Comparison of ENCODE assay signal across 23 cellular contexts in the genomic region with DNA sequence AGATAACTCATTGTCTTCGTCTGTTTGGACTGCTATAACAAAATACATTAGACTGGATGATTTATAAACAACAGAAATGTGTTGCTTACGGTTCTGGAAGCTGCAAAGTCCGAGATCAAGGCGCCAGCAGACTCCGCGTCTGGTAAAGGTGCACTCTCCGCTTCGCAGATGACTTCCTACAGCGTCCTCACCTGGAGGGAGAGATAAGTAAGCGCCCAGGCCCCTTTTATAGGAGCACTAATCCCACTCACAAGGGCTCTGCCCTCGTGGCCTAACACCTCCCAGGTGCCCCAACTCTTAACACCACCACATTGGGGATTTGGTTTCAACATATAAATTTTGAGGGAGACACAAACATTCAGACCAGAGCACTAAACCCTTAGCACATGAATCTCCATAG.
DNase-seq lines count a peak whose midpoint lies in the region; ATAC-seq and TF ChIP-seq lines count a peak whose summit lies in the region.
"Had no signal": no experiment of that assay in that cellular context is flagged by ENCODE, and none has a peak within 500 bp of the region (broad histone marks: within the 10 kb centered on the region; RNA-seq: fewer than 3 reads in every experiment).

No MANE protein-coding gene starts in this region.

- no peaks in the 10 kb centered on the region for H3K36me3 ChIP-seq in MM.1S (replicated peaks; ENCODE audit: insufficient read depth, low read length)
- H3K36me3 ChIP-seq: BE2C; BLaER1 treated with 17β-estradiol and CSF1 and Interleukin-3, amounts not matched to agents 10 nM and 100 nM; HAP-1 had no signal

- H3K79me2 ChIP-seq in MM.1S (ENCODE audit: low read length) = no peaks in the 10 kb centered on the region

- H3K9ac ChIP-seq in MM.1S (ENCODE audit: low read length) = no peak overlapping the region
- H3K9ac ChIP-seq: BLaER1 treated with 17β-estradiol and CSF1 and Interleukin-3, amounts not matched to agents 10 nM and 100 nM had no signal

- H3K27ac Mint-ChIP-seq in activated naive CD4-positive, alpha-beta T cell treated with anti-CD3 and anti-CD28 coated beads, Interleukin-2, amount 10 ng/mL, durations not matched to agents 7 days and 5 days = no peak overlapping the region
- peak overlapping the region in 2 of 3 experiments; percentile 93 to 98 for H3K27ac Mint-ChIP-seq in nephron
- H3K27ac Mint-ChIP-seq: CD14-positive monocyte; CD4-positive, alpha-beta T cell; CD8-positive, alpha-beta memory T cell; HFFc6 had no signal

- no peaks in the 10 kb centered on the region for H3K9me2 ChIP-seq in MM.1S (replicated peaks; ENCODE audit: insufficient read depth, low read length)

- H3K9me3 Mint-ChIP-seq in activated naive CD4-positive, alpha-beta T cell treated with anti-CD3 and anti-CD28 coated beads, Interleukin-2, amount 10 ng/mL, durations not matched to agents 7 days and 5 days = no peaks in the 10 kb centered on the region
- peaks cover 11% of the 10 kb centered on the region for H3K9me3 Mint-ChIP-seq in nephron
- H3K9me3 Mint-ChIP-seq: CD4-positive, alpha-beta T cell; CD8-positive, alpha-beta memory T cell had no signal

- peak; percentile 18 for DNase-seq in activated naive CD4-positive, alpha-beta T cell treated with anti-CD3 and anti-CD28 coated beads, Interleukin-2, amount 10 ng/mL, durations not matched to agents 7 days and 5 days
- no peak for DNase-seq in activated naive CD4-positive, alpha-beta T cell treated with anti-CD3 and anti-CD28 coated beads, Interleukin-2, amount 50 U/mL, for 16 hours
- DNase-seq in MM.1S = no peak
- DNase-seq: 8988T; ACHN; AML-193; BE2C; CD4-positive, alpha-beta T cell; CD8-positive, alpha-beta memory T cell; DMS 273 treated with DMSO at 0.1 percent for 48 hours; DMS79; EL; GDM1; GOT3; HFFc6 had no signal

- H3K4me3 ChIP-seq in MM.1S (ENCODE audit: low read length) = no peak overlapping the region
- H3K4me3 ChIP-seq: A549; BLaER1 treated with 17β-estradiol and CSF1 and Interleukin-3, amounts not matched to agents 10 nM and 100 nM; GM12878; HAP-1 had no signal

- peaks cover 31% of the 10 kb centered on the region for H3K4me1 ChIP-seq in MM.1S (ENCODE audit: low read length)
- H3K4me1 ChIP-seq: BE2C, HAP-1 had no signal

- H3K36me3 Mint-ChIP-seq in activated naive CD4-positive, alpha-beta T cell treated with anti-CD3 and anti-CD28 coated beads, Interleukin-2, amount 10 ng/mL, durations not matched to agents 7 days and 5 days = no peaks in the 10 kb centered on the region
- H3K36me3 Mint-ChIP-seq in nephron (ENCODE audit: low read depth) = no peaks in the 10 kb centered on the region
- H3K36me3 Mint-ChIP-seq: CD8-positive, alpha-beta memory T cell had no signal

- H3K9me3 ChIP-seq in MM.1S (replicated peaks; ENCODE audit: insufficient read depth, low read length) = no peaks in the 10 kb centered on the region
- H3K9me3 ChIP-seq: A549, BE2C, HAP-1 had no signal

- no peaks in the 10 kb centered on the region for H3K27me3 ChIP-seq in MM.1S (replicated peaks; ENCODE audit: insufficient read depth, low read length)
- H3K27me3 ChIP-seq: BE2C had no signal

- peaks cover 20% of the 10 kb centered on the region for H3F3A ChIP-seq in MM.1S (ENCODE audit: insufficient read depth, low read length)

- H3K4me3 Mint-ChIP-seq in activated naive CD4-positive, alpha-beta T cell treated with anti-CD3 and anti-CD28 coated beads, Interleukin-2, amount 10 ng/mL, durations not matched to agents 7 days and 5 days = no peak overlapping the region
- no peak overlapping the region for H3K4me3 Mint-ChIP-seq in nephron
- H3K4me3 Mint-ChIP-seq: CD14-positive monocyte; CD4-positive, alpha-beta T cell; CD8-positive, alpha-beta memory T cell; HFFc6 had no signal

- H3K4me1 Mint-ChIP-seq in activated naive CD4-positive, alpha-beta T cell treated with anti-CD3 and anti-CD28 coated beads, Interleukin-2, amount 10 ng/mL, durations not matched to agents 7 days and 5 days = peaks cover 25% of the 10 kb centered on the region
- H3K4me1 Mint-ChIP-seq in nephron = peaks cover 69% of the 10 kb centered on the region

- H4K20me1 ChIP-seq in MM.1S (ENCODE audit: insufficient read depth, low read length) = no peaks in the 10 kb centered on the region
- H4K20me1 ChIP-seq: BLaER1 treated with 17β-estradiol and CSF1 and Interleukin-3, amounts not matched to agents 10 nM and 100 nM had no signal

- TF ChIP-seq CTCF in MM.1S (IDR thresholded peaks at IDR 0.05; ENCODE audit: low read length) = no peak
- TF ChIP-seq CTCF in nephron (IDR thresholded peaks at IDR 0.05; ENCODE audit: unreplicated experiment in 3 of 3) = no peak

- CTCF ChIA-PET in activated naive CD4-positive, alpha-beta T cell treated with anti-CD3 and anti-CD28 coated beads, Interleukin-2, amount 10 ng/mL, durations not matched to agents 7 days and 5 days (lab: Charles Lee) = interaction anchor here (1.0 kb wide), 1 partner anchor 17 kb away, joined by 4 read pairs; no protein-coding TSS in a partner anchor

- peak overlapping the region; percentile 88; the same call in 1 of the 2 replicates for H3K4me2 ChIP-seq in MM.1S (ENCODE audit: low read depth, low read length)
- H3K4me2 ChIP-seq: A549 had no signal

- H3K27ac ChIP-seq in MM.1S (ENCODE audit: low read length) = peak overlapping the region; percentile 95
- H3K27ac ChIP-seq: A549; BLaER1 treated with 17β-estradiol and CSF1 and Interleukin-3, amounts not matched to agents 10 nM and 100 nM had no signal

- H3K27me3 Mint-ChIP-seq in activated naive CD4-positive, alpha-beta T cell treated with anti-CD3 and anti-CD28 coated beads, Interleukin-2, amount 10 ng/mL, durations not matched to agents 7 days and 5 days = peaks cover 10% of the 10 kb centered on the region
- peaks cover under 1% of the 10 kb centered on the region for H3K27me3 Mint-ChIP-seq in nephron (ENCODE audit: low read depth)
- H3K27me3 Mint-ChIP-seq: CD4-positive, alpha-beta T cell; CD8-positive, alpha-beta memory T cell had no signal

- H2AFZ ChIP-seq in MM.1S (ENCODE audit: low read length) = peak overlapping the region; percentile 79

- ATAC-seq in HG03139 (IDR thresholded peaks at IDR 0.05; ENCODE audit: unreplicated experiment) (no peak), GM19455 (IDR thresholded peaks at IDR 0.05; ENCODE audit: unreplicated experiment) (no peak)
- ATAC-seq: A549, GM12878 had no signal
